In the genomic region with DNA sequence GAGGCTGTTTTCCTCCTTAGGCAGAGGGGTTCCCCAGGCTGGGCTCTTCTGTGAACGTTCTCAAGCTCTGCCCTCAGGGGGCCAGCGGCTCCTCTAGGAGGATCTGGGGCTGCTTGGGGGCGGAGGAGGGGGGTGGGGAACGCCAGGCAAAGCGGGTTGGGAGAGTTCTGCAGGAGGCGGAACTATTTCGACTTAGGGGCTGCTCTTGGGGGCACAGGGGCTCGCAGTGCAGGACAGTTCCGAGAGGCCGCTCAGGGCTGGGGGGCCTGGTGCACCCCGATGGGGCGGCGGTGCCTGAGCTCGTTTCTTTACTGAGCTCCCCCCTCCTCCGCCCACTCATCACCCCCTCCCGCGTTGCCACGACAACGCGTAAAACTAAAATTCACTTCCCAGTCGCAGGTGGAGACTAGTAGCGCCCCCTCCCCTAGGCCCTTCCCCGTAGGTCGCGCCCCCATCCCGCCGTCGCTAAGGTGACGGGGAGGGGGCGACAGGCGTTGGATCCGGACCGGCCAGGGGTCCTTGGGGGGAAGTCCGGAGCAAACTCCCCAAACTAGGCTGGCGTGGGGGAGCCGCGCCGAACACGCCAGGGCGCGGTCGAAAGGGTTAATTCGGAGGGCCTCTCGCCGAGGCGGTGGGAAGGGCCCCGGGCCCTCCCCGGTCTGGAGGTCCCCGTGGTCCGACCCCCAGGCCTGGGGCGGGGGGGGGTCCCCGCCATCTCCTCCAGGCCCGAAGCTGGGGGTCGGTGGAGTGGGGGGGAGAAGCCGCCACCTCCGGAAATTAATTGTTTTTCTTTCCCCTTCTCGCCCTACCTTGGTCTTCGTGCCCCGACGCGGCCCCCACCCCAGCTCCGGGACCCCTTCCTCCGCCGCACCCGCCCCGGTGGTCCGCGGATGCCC, we compare ENCODE assay signal across 8 cellular contexts. TPM values are rescaled to one million over a fixed set of nuclear protein-coding genes. Genes with fewer than 3 reads are reported as not detected.
DNase-seq lines count a peak whose midpoint lies in the region; ATAC-seq and TF ChIP-seq lines count a peak whose summit lies in the region.

No MANE protein-coding gene starts in this region.

- H3K4me3 Mint-ChIP-seq in Caco-2 (ENCODE audit: unreplicated experiment) = peak overlapping the region; percentile 60

- TF ChIP-seq EP300 in gastroesophageal sphincter (IDR thresholded peaks at IDR 0.05) = no peak

- no peak overlapping the region for H3K27ac Mint-ChIP-seq in Caco-2 (ENCODE audit: unreplicated experiment)

- H3K27ac ChIP-seq in RWPE2 (ENCODE audit: poor library complexity, severe bottlenecking) (no peak overlapping the region), gastroesophageal sphincter (peak overlapping the region in 3 of 4 donors; percentile 67 to 73 (median 69))

- BruUV-seq in Caco-2 (replicated peaks; lab: Mats Ljungman, UMichigan) = no TSS peak

- DNase-seq in Caco-2 (no peak), RWPE2 (ENCODE audit: low spot score) (no peak), posterior vena cava (ENCODE audit: low spot score) (peak; percentile 75), MG63 (no peak)

- H3K4me1 ChIP-seq in Caco-2 = no peaks in the 10 kb centered on the region
- no peaks in the 10 kb centered on the region for H3K4me1 ChIP-seq in RWPE2 (ENCODE audit: insufficient read depth, poor library complexity, severe bottlenecking)
- peaks cover 0 to 20% (median 8%) of the 10 kb centered on the region in 3 donors for H3K4me1 ChIP-seq in gastroesophageal sphincter

- TF ChIP-seq CTCF in Caco-2 (IDR thresholded peaks at IDR 0.05; ENCODE audit: insufficient read depth in 1 of 2, low read depth in 1 of 2, low read length in 1 of 2, severe bottlenecking in 1 of 2, unreplicated experiment in 1 of 2) = no peak
- no peak for TF ChIP-seq CTCF in RWPE2 (IDR thresholded peaks at IDR 0.05; ENCODE audit: poor library complexity, severe bottlenecking)
- TF ChIP-seq CTCF in gastroesophageal sphincter (IDR thresholded peaks at IDR 0.05) = no peak

- H3K27me3 Mint-ChIP-seq in Caco-2 (ENCODE audit: insufficient read depth, unreplicated experiment) = peaks cover 5% of the 10 kb centered on the region

- H3K36me3 Mint-ChIP-seq in Caco-2 (ENCODE audit: insufficient read depth, unreplicated experiment) = peaks cover 6% of the 10 kb centered on the region

- H3K9me3 Mint-ChIP-seq in Caco-2 (ENCODE audit: unreplicated experiment) = no peaks in the 10 kb centered on the region

- ATAC-seq in RWPE2 (ENCODE audit: low read depth) (no peak), gastroesophageal sphincter (no peak), HG02938 (IDR thresholded peaks at IDR 0.05; ENCODE audit: unreplicated experiment) (no peak), HG02759 (IDR thresholded peaks at IDR 0.05; ENCODE audit: unreplicated experiment) (no peak), HG03159 (IDR thresholded peaks at IDR 0.05; ENCODE audit: unreplicated experiment) (no peak)

- H3K36me3 ChIP-seq in Caco-2 (ENCODE audit: control insufficient read depth, insufficient read depth, low read length) (no peaks in the 10 kb centered on the region), RWPE2 (ENCODE audit: low read depth) (no peaks in the 10 kb centered on the region), gastroesophageal sphincter (no peaks in the 10 kb centered on the region), MG63 (no peaks in the 10 kb centered on the region)

- H3K4me3 ChIP-seq in Caco-2 (ENCODE audit: low read depth, low read length) (no peak overlapping the region), RWPE2 (ENCODE audit: severe bottlenecking) (peak overlapping the region; percentile 17), gastroesophageal sphincter (peak overlapping the region; percentile 5 to 48), MG63 (no peak overlapping the region)

- no peak for TF ChIP-seq POLR2A in gastroesophageal sphincter (IDR thresholded peaks at IDR 0.05)

- H3K9me3 ChIP-seq in Caco-2 = no peaks in the 10 kb centered on the region
- no peaks in the 10 kb centered on the region for H3K9me3 ChIP-seq in RWPE2 (ENCODE audit: severe bottlenecking)
- H3K9me3 ChIP-seq in gastroesophageal sphincter = no peaks in the 10 kb centered on the region
- no peaks in the 10 kb centered on the region for H3K9me3 ChIP-seq in MG63

- peaks cover 9% of the 10 kb centered on the region for H3K4me1 Mint-ChIP-seq in Caco-2 (ENCODE audit: low read depth, unreplicated experiment)

- CTCF ChIA-PET in Caco-2 (lab: Charles Lee) = no interaction called here

- intact Hi-C loops in Caco-2 (cut with micrococcal nuclease; ENCODE audit: unreplicated experiment) = no loop called here
- intact Hi-C loops in posterior vena cava (cut with DNase I) = no loop called here

- no peaks in the 10 kb centered on the region; the same call in 1 of the 2 replicates for H3K27me3 ChIP-seq in Caco-2 (replicated peaks; ENCODE audit: control insufficient read depth, insufficient read depth, low read length)
- H3K27me3 ChIP-seq in RWPE2 (ENCODE audit: insufficient read depth, poor library complexity, severe bottlenecking) = peaks cover 4% of the 10 kb centered on the region
- H3K27me3 ChIP-seq in gastroesophageal sphincter = peaks cover 73% of the 10 kb centered on the region
- H3K27me3 ChIP-seq in MG63 = no peaks in the 10 kb centered on the region

- POLR2A ChIA-PET in Caco-2 (lab: Charles Lee) = no interaction called here

- WGBS in gastroesophageal sphincter (ENCODE audit: low coverage in 1 of 2), 2 donors = no CpG with 5 or more reads among the region's 68 CpGs

RNA-seq across cellular contexts. Expression of gene SHANK3, which starts 0.9 kb away (rescaled TPM):
- total RNA-seq in Caco-2 (2022) (4.3 and 4.5 TPM in 2 replicates), gastroesophageal sphincter (10 to 100 TPM in 2 of 4 donors, 1 to 10 TPM in 2; 5.9 to 20.5 (median 13.0) TPM), posterior vena cava (10 to 100 TPM; 24.2 to 34.4 TPM)
- total RNA-seq in MG63 (2014; rRNA removed; shearing (Covaris generic); ENCODE audit: low replicate concordance) = 1.3 and 2.6 TPM in 2 replicates

RNA-seq across cellular contexts. Expression of gene ARSA, which starts 45.5 kb away (rescaled TPM):
- total RNA-seq in Caco-2 (2022) (11.5 TPM in 2 replicates), gastroesophageal sphincter (10 to 100 TPM; 19.5 to 40.0 (median 21.0) TPM), posterior vena cava (10 to 100 TPM; 21.8 to 29.4 TPM)
- 9.8 and 16.0 TPM in 2 replicates for total RNA-seq in MG63 (2014; rRNA removed; shearing (Covaris generic); ENCODE audit: low replicate concordance)

Comparison
In these comparisons a context has a peak if more than half of its experiments do, and no peak if none do; other contexts are left out.
1. H3K4me3 ChIP-seq: peak in RWPE2 (single experiment) and gastroesophageal sphincter (2 of 2); none in Caco-2 (single experiment) and MG63 (single experiment).